Comparison of ENCODE assay signal across 31 cellular contexts in genomic region chr19:40383668-40384248, GRCh38. TPM values are rescaled to one million over a fixed set of nuclear protein-coding genes. Genes with fewer than 3 reads are reported as not detected.
"Had no signal": no experiment of that assay in that cellular context is flagged by ENCODE, and none has a peak within 500 bp of the region (broad histone marks: within the 10 kb centered on the region; RNA-seq: fewer than 3 reads in every experiment).

No MANE protein-coding gene starts in this region.

- H3K9ac ChIP-seq: KMS-11 had no signal

- H3K27me3 Mint-ChIP-seq: activated B cell treated with CpG ODN at 0.5 μM for 24 hours; activated naive CD4-positive, alpha-beta T cell treated with anti-CD3 and anti-CD28 coated beads, Interleukin-2, amount 50 U/mL, for 24 hours; activated T-cell treated with anti-CD3 and anti-CD28 coated beads, Interleukin-2, amount 50 U/mL, for 24 hours had no signal

- H3K4me2 ChIP-seq: KMS-11 had no signal

- H3K4me1 ChIP-seq: breast epithelium, SJSA1 had no signal

- H3K4me3 Mint-ChIP-seq: activated B cell treated with CpG ODN at 0.5 μM for 24 hours; activated CD4-positive, alpha-beta T cell treated with anti-CD3 and anti-CD28 coated beads, Interleukin-2, amount 10 ng/mL, durations not matched to agents 24 days and 14 days; activated CD8-positive, alpha-beta memory T cell treated with anti-CD3 and anti-CD28 coated beads, Interleukin-2, amount 10 ng/mL, durations not matched to agents 7 days and 5 days; activated naive CD4-positive, alpha-beta T cell treated with anti-CD3 and anti-CD28 coated beads, Interleukin-2, amount 50 U/mL, for 24 hours; activated T-cell treated with anti-CD3 and anti-CD28 coated beads, Interleukin-2, amount 50 U/mL, for 24 hours; activated T-helper 1 cell treated with anti-CD3 and anti-CD28 coated beads, Interleukin-12 subunit alpha, Interleukin-12 subunit beta, Interleukin-2, Interleukin-4 antibody, amounts not matched to agents 30 ng/mL and 10 ng/mL and 1 ng/mL, durations not matched to agents 14 hours and 24 hours and 36 hours; T-helper 1 cell treated with Interleukin-12 subunit alpha and Interleukin-12 subunit beta and Interleukin-4 antibody, amounts not matched to agents 30 μg/mL and 1 μg/mL, for 36 hours had no signal

- ATAC-seq: activated CD8-positive, alpha-beta memory T cell treated with anti-CD3 and anti-CD28 coated beads, Interleukin-2, amount 10 ng/mL, durations not matched to agents 7 days and 5 days; Panc1; SK-N-SH treated with all-trans-retinoic acid at 6 μM for 48 hours had no signal

- H3K36me3 Mint-ChIP-seq: activated CD8-positive, alpha-beta memory T cell treated with anti-CD3 and anti-CD28 coated beads, Interleukin-2, amount 10 ng/mL, durations not matched to agents 7 days and 5 days; activated naive CD4-positive, alpha-beta T cell treated with anti-CD3 and anti-CD28 coated beads, Interleukin-2, amount 50 U/mL, for 24 hours had no signal

- H3K27ac ChIP-seq: breast epithelium, KMS-11, RWPE1, SJSA1 had no signal

- DNase-seq: activated B cell treated with CpG ODN at 0.5 μM for 24 hours; activated CD4-positive, alpha-beta T cell treated with anti-CD3 and anti-CD28 coated beads for 1 hour; activated CD4-positive, alpha-beta T cell treated with anti-CD3 and anti-CD28 coated beads, Interleukin-2, amount 10 ng/mL, durations not matched to agents 24 days and 14 days; activated CD4-positive, alpha-beta T cell treated with anti-CD3 and anti-CD28 coated beads, Interleukin-2, amount 50 U/mL, for 48 hours; activated CD8-positive, alpha-beta memory T cell treated with anti-CD3 and anti-CD28 coated beads, Interleukin-2, amount 10 ng/mL, durations not matched to agents 7 days and 5 days; activated effector memory CD4-positive, alpha-beta T cell treated with Interleukin-2 at 50 U/mL for 16 hours; activated naive CD4-positive, alpha-beta T cell; activated T-cell treated with anti-CD3 and anti-CD28 coated beads, Interleukin-2, amount 50 U/mL, for 24 hours; aorta; caudate nucleus; MV-4-11; NCI-H1092 treated with DMSO at 0.1 percent for 48 hours; NCI-H1436; NCI-H187 treated with DMSO at 0.1 percent for 48 hours; NCI-H2081 treated with DMSO at 0.1 percent for 48 hours; NCI-H524 treated with DMSO at 0.1 percent for 48 hours; NCI-H748 treated with DMSO at 0.1 percent for 48 hours; OCI-M1; SHP77; SW 1271; T-helper 9 cell had no signal

- H3K27ac Mint-ChIP-seq: activated B cell treated with CpG ODN at 0.5 μM for 24 hours; activated CD4-positive, alpha-beta T cell treated with anti-CD3 and anti-CD28 coated beads, Interleukin-2, amount 10 ng/mL, durations not matched to agents 24 days and 14 days; activated CD8-positive, alpha-beta memory T cell treated with anti-CD3 and anti-CD28 coated beads, Interleukin-2, amount 10 ng/mL, durations not matched to agents 7 days and 5 days; activated T-cell treated with anti-CD3 and anti-CD28 coated beads, Interleukin-2, amount 50 U/mL, for 24 hours; activated T-helper 1 cell treated with anti-CD3 and anti-CD28 coated beads, Interleukin-12 subunit alpha, Interleukin-12 subunit beta, Interleukin-2, Interleukin-4 antibody, amounts not matched to agents 30 ng/mL and 10 ng/mL and 1 ng/mL, durations not matched to agents 14 hours and 24 hours and 36 hours; T-helper 1 cell treated with Interleukin-12 subunit alpha and Interleukin-12 subunit beta and Interleukin-4 antibody, amounts not matched to agents 30 μg/mL and 1 μg/mL, for 36 hours had no signal

- H3K27me3 ChIP-seq: breast epithelium, SJSA1 had no signal

- H3K9me3 Mint-ChIP-seq: activated B cell treated with CpG ODN at 0.5 μM for 24 hours; activated CD4-positive, alpha-beta T cell treated with anti-CD3 and anti-CD28 coated beads, Interleukin-2, amount 10 ng/mL, durations not matched to agents 24 days and 14 days; activated naive CD4-positive, alpha-beta T cell treated with anti-CD3 and anti-CD28 coated beads, Interleukin-2, amount 50 U/mL, for 24 hours; activated T-cell treated with anti-CD3 and anti-CD28 coated beads, Interleukin-2, amount 50 U/mL, for 24 hours; activated T-helper 1 cell treated with anti-CD3 and anti-CD28 coated beads, Interleukin-12 subunit alpha, Interleukin-12 subunit beta, Interleukin-2, Interleukin-4 antibody, amounts not matched to agents 30 ng/mL and 10 ng/mL and 1 ng/mL, durations not matched to agents 14 hours and 24 hours and 36 hours; T-helper 1 cell treated with Interleukin-12 subunit alpha and Interleukin-12 subunit beta and Interleukin-4 antibody, amounts not matched to agents 30 μg/mL and 1 μg/mL, for 36 hours had no signal

- H3K36me3 ChIP-seq: breast epithelium, SJSA1 had no signal

- H3K9me3 ChIP-seq: breast epithelium, SJSA1 had no signal

- H3K4me1 Mint-ChIP-seq: activated B cell treated with CpG ODN at 0.5 μM for 24 hours; activated CD4-positive, alpha-beta T cell treated with anti-CD3 and anti-CD28 coated beads, Interleukin-2, amount 10 ng/mL, durations not matched to agents 24 days and 14 days; activated naive CD4-positive, alpha-beta T cell treated with anti-CD3 and anti-CD28 coated beads, Interleukin-2, amount 50 U/mL, for 24 hours had no signal

- H3K4me3 ChIP-seq: breast epithelium, SJSA1 had no signal

RNA-seq across cellular contexts. Expression of gene HIPK4, which starts 6.2 kb away (rescaled TPM):
- total RNA-seq: activated CD4-positive, alpha-beta T cell treated with anti-CD3 and anti-CD28 coated beads, Interleukin-2, amount 10 ng/mL, durations not matched to agents 24 days and 14 days; activated CD8-positive, alpha-beta memory T cell treated with anti-CD3 and anti-CD28 coated beads, Interleukin-2, amount 10 ng/mL, durations not matched to agents 7 days and 5 days; activated T-helper 1 cell treated with anti-CD3 and anti-CD28 coated beads, Interleukin-12 subunit alpha, Interleukin-12 subunit beta, Interleukin-2, Interleukin-4 antibody, amounts not matched to agents 30 ng/mL and 10 ng/mL and 1 ng/mL, durations not matched to agents 14 hours and 24 hours and 36 hours; MCF 10A had no signal
